In genomic region chr11:65827774-65828156, GRCh38 we compare ENCODE assay signal across 1 cellular context.
TF ChIP-seq lines count a peak whose summit lies in the region.

No MANE protein-coding gene starts in this region.

TF ChIP-seq in IMR-90, 13 proteins besides CTCF, POLR2A, EP300 and RAD21:
- TF ChIP-seq SMC3 (IDR thresholded peaks at IDR 0.05; ENCODE audit: low read depth, low read length) (no peak), MAFK (IDR thresholded peaks at IDR 0.05; ENCODE audit: low read depth, low read length) (no peak), NFE2L2 (IDR thresholded peaks at IDR 0.05; ENCODE audit: low read depth, low read length) (no peak), MXI1 (IDR thresholded peaks at IDR 0.05; ENCODE audit: borderline replicate concordance, low read depth, low read length) (no peak), BHLHE40 (IDR thresholded peaks at IDR 0.05; ENCODE audit: low read depth, low read length) (peak; percentile 64)
